In genomic region chr2:74893332-74893731, GRCh38 we compare ENCODE assay signal across 13 cellular contexts. TPM values are rescaled to one million over a fixed set of nuclear protein-coding genes. Genes with fewer than 3 reads are reported as not detected.
DNase-seq lines count a peak whose midpoint lies in the region; ATAC-seq, FAIRE-seq and TF ChIP-seq lines count a peak whose summit lies in the region.
"Had no signal": no experiment of that assay in that cellular context is flagged by ENCODE, and none has a peak within 500 bp of the region (broad histone marks: within the 10 kb centered on the region; RNA-seq: fewer than 3 reads in every experiment).

No MANE protein-coding gene starts in this region.

- H3K27ac ChIP-seq in AG04450 (ENCODE audit: low read depth, low read length) (peak overlapping the region; percentile 71), astrocyte (ENCODE audit: low read depth, low read length) (peak overlapping the region; percentile 84), psoas muscle (no peak overlapping the region)
- H3K27ac ChIP-seq: upper lobe of right lung had no signal

- WGBS in psoas muscle, 3 donors, result 62 to 70% (median 65%) methylated on average over 5 of the region's 5 CpGs

- peaks cover 40% of the 10 kb centered on the region for H3K4me1 Mint-ChIP-seq in astrocyte (ENCODE audit: low read depth, unreplicated experiment)

- DNase-seq in AG04450 (ENCODE audit: low read depth, low spot score) (no peak), HPDE6-E6E7 (ENCODE audit: extremely low spot score) (peak; percentile 29), astrocyte (ENCODE audit: low read depth) (peak; percentile 82), iris pigment epithelial cell (ENCODE audit: low read depth) (peak; percentile 89), psoas muscle (no peak)
- no peak for DNase-seq in activated naive CD4-positive, alpha-beta T cell treated with anti-CD3 and anti-CD28 coated beads, Interleukin-2, amount 50 U/mL, for 16 hours
- DNase-seq: activated naive CD4-positive, alpha-beta T cell treated with Interleukin-2 at 50 U/mL for 16 hours; CD4-positive, CD25-positive, alpha-beta regulatory T cell; Kasumi-1; upper lobe of right lung had no signal

- CTCF ChIA-PET in AG04450 (lab: Charles Lee), result interaction anchor here (1.0 to 2.2 kb wide), 4 partner anchors 17 to 306 kb away, joined by 4 to 11 read pairs (median 5); partner anchors contain the start of gene TACR1

- intact Hi-C loops in psoas muscle (cut with DNase I), result no loop called here

- H3K36me3 ChIP-seq in astrocyte (ENCODE audit: insufficient read depth, low read length) (peaks cover 3% of the 10 kb centered on the region), psoas muscle (ENCODE audit: insufficient read depth in 1 of 2, low read depth in 1 of 2) (peaks cover 8 to 69% of the 10 kb centered on the region in 2 donors)

- H3K36me3 Mint-ChIP-seq in astrocyte (ENCODE audit: low read depth, unreplicated experiment), result peaks cover 36% of the 10 kb centered on the region

- H3K27ac Mint-ChIP-seq in astrocyte (ENCODE audit: unreplicated experiment), result no peak overlapping the region

- H4K20me1 ChIP-seq in astrocyte (ENCODE audit: insufficient read depth, low read length), result no peaks in the 10 kb centered on the region

- peak overlapping the region; percentile 32 for H3K9ac ChIP-seq in astrocyte (ENCODE audit: low read length)

- no peaks in the 10 kb centered on the region for H3K79me2 ChIP-seq in astrocyte (ENCODE audit: insufficient read depth, low read length)

- POLR2A ChIA-PET in AG04450 (lab: Yijun Ruan, JAX), result no interaction called here

- H3K4me3 ChIP-seq in AG04450 (ENCODE audit: low read depth, low read length) (no peak overlapping the region), astrocyte (ENCODE audit: insufficient read depth, low read depth, low read length) (no peak overlapping the region), psoas muscle (no peak overlapping the region)
- H3K4me3 ChIP-seq: upper lobe of right lung had no signal

- H3K4me1 ChIP-seq in astrocyte (ENCODE audit: insufficient read depth, low read length) (peaks cover 22% of the 10 kb centered on the region), psoas muscle (no peaks in the 10 kb centered on the region)
- H3K4me1 ChIP-seq: upper lobe of right lung had no signal

- no peak for ATAC-seq in psoas muscle
- no peak for ATAC-seq in HG02571 (IDR thresholded peaks at IDR 0.05; ENCODE audit: unreplicated experiment)
- no peak for ATAC-seq in HG03159 (IDR thresholded peaks at IDR 0.05; ENCODE audit: unreplicated experiment)

- no peak overlapping the region for H2AFZ ChIP-seq in astrocyte (ENCODE audit: low read depth, low read length)

- TF ChIP-seq CTCF in AG04450 (IDR thresholded peaks at IDR 0.05; ENCODE audit: low read depth, low read length), result no peak
- no peak for TF ChIP-seq CTCF in astrocyte (IDR thresholded peaks at IDR 0.05; ENCODE audit: insufficient read depth, low read depth, low read length)
- no peak for TF ChIP-seq CTCF in psoas muscle (IDR thresholded peaks at IDR 0.05)

- H3K9me3 Mint-ChIP-seq in astrocyte (ENCODE audit: unreplicated experiment), result peaks cover 2% of the 10 kb centered on the region

- H3K27me3 ChIP-seq in AG04450 (ENCODE audit: control insufficient read depth, insufficient read depth, low read length), result no peaks in the 10 kb centered on the region
- H3K27me3 ChIP-seq in astrocyte (ENCODE audit: insufficient read depth, low read length), result no peaks in the 10 kb centered on the region
- no peaks in the 10 kb centered on the region for H3K27me3 ChIP-seq in psoas muscle (ENCODE audit: insufficient read depth in 3 of 3, low read length in 2 of 3)
- H3K27me3 ChIP-seq: upper lobe of right lung had no signal

- no peak for FAIRE-seq in astrocyte (lab: Jason Lieb, UNC)
- FAIRE-seq: H1 had no signal

- H3K9me3 ChIP-seq in AG04450 (ENCODE audit: control insufficient read depth, insufficient read depth, low read length) (peaks cover 5% of the 10 kb centered on the region; the same call in 1 of the 2 replicates), astrocyte (ENCODE audit: insufficient read depth, low read depth, low read length) (no peaks in the 10 kb centered on the region), psoas muscle (no peaks in the 10 kb centered on the region)
- H3K9me3 ChIP-seq: upper lobe of right lung had no signal

- H3K27me3 Mint-ChIP-seq in astrocyte (ENCODE audit: low read depth, unreplicated experiment), result no peaks in the 10 kb centered on the region
- H3K27me3 Mint-ChIP-seq: CD4-positive, CD25-positive, alpha-beta regulatory T cell had no signal

- peak overlapping the region; percentile 73 for H3K4me2 ChIP-seq in astrocyte (ENCODE audit: low read length)

- no peak overlapping the region for H3K4me3 Mint-ChIP-seq in astrocyte (ENCODE audit: unreplicated experiment)

RNA-seq across cellular contexts. Expression of gene HK2, which starts 59.4 kb away (rescaled TPM):
- polyA plus RNA-seq in AG04450 (2011; rRNA removed), result 12.5 and 13.3 TPM in 2 replicates
- 32.0 and 33.7 TPM in 2 replicates for polyA minus RNA-seq in AG04450 (2011; rRNA and poly(A)+ RNA removed)
- 46.2 and 46.7 TPM in 2 replicates for total RNA-seq in astrocyte
- total RNA-seq in psoas muscle, result 100 to 1,000 TPM in 1 of 4 donors, 10 to 100 TPM in 3; 47.9 to 150 (median 90.9) TPM
- 100 to 1,000 TPM in 1 of 3 donors, 10 to 100 TPM in 2; 14.3 to 229 (median 61.0) TPM for polyA plus RNA-seq in psoas muscle

Comparison
In these comparisons a context has a peak if more than half of its experiments do, and no peak if none do; other contexts are left out.
1. DNase-seq: peak in HPDE6-E6E7 (single experiment), astrocyte (single experiment) and iris pigment epithelial cell (single experiment); none in AG04450 (single experiment), psoas muscle (0 of 2) and activated naive CD4-positive, alpha-beta T cell treated with anti-CD3 and anti-CD28 coated beads, Interleukin-2, amount 50 U/mL, for 16 hours (single experiment).